In genomic region chr7:50978633-50979215, GRCh38 we compare ENCODE assay signal across 1 cellular context.
TF ChIP-seq lines count a peak whose summit lies in the region.

No MANE protein-coding gene starts in this region.

TF ChIP-seq in WTC11, 78 proteins besides CTCF, POLR2A, EP300 and RAD21:
- TF ChIP-seq E2F1 (CRISPR knock-in tag; IDR thresholded peaks at IDR 0.05) (no peak), TP53 (CRISPR knock-in tag; IDR thresholded peaks at IDR 0.05) (no peak), E2F4 (CRISPR knock-in tag; IDR thresholded peaks at IDR 0.05; ENCODE audit: borderline replicate concordance, low read depth) (no peak), STAT6 (CRISPR knock-in tag; conservative IDR thresholded peaks at IDR 0.05; ENCODE audit: low read depth) (no peak), AR (CRISPR knock-in tag; IDR thresholded peaks at IDR 0.05) (no peak), FOXK1 (CRISPR knock-in tag; IDR thresholded peaks at IDR 0.05) (no peak), FOXP4 (CRISPR knock-in tag; IDR thresholded peaks at IDR 0.05) (no peak), CREB1 (CRISPR knock-in tag; IDR thresholded peaks at IDR 0.05) (no peak), ZNF232 (CRISPR knock-in tag; IDR thresholded peaks at IDR 0.05) (no peak), ZNF512 (CRISPR knock-in tag; IDR thresholded peaks at IDR 0.05; ENCODE audit: borderline replicate concordance) (no peak)
